Comparison of ENCODE assay signal across 12 cellular contexts in the genomic region with DNA sequence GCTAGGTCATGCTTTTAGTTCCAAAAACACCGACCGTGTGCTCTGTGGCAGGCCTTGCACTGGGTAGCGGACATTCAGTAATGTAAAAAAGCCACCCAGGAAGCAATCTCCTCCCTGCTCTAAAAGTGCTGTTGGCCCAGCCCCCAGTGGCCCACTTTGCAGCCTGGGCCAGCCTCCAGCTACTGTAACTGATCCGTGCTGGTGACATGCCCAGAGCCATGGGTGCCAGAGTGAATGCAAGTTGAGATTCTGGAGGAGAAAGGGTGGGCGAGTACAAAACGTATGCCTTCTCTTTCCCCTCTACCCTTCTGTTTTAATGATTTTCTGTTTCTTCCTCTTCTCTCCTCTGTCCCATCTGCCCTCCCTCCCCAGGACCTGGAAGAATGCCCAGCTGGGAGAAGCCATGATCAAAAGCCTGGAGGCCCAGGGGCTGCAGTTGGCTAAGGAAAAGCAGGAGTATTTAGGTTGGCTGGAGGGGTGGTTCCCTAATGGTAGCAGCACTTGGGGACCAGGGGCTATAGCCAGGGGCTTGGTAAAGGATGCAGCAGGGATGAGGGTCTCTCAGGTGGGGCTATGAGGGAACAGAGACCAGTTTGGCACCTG. TPM values are rescaled to one million over a fixed set of nuclear protein-coding genes. Genes with fewer than 3 reads are reported as not detected.
DNase-seq lines count a peak whose midpoint lies in the region; ATAC-seq and TF ChIP-seq lines count a peak whose summit lies in the region.
"Had no signal": no experiment of that assay in that cellular context is flagged by ENCODE, and none has a peak within 500 bp of the region (broad histone marks: within the 10 kb centered on the region; RNA-seq: fewer than 3 reads in every experiment).

No MANE protein-coding gene starts in this region.

- no peaks in the 10 kb centered on the region for H3K9me3 Mint-ChIP-seq in activated CD8-positive, alpha-beta memory T cell treated with anti-CD3 and anti-CD28 coated beads, Interleukin-2, amount 10 ng/mL, durations not matched to agents 7 days and 5 days (ENCODE audit: low read depth)
- H3K9me3 Mint-ChIP-seq: immature natural killer cell had no signal

- CTCF ChIA-PET in HEK293 (lab: Yijun Ruan, JAX) = interaction anchor here (0.7 to 1.2 kb wide), 2 partner anchors 17 to 34 kb away, joined by 3 to 4 read pairs; no protein-coding TSS in a partner anchor
- CTCF ChIA-PET in activated CD8-positive, alpha-beta memory T cell treated with anti-CD3 and anti-CD28 coated beads, Interleukin-2, amount 10 ng/mL, durations not matched to agents 7 days and 5 days (lab: Charles Lee) = no interaction called here

- intact Hi-C loops in heart right ventricle (cut with DNase I) = no loop called here

- no peaks in the 10 kb centered on the region for H3K27me3 ChIP-seq in RWPE2 (ENCODE audit: insufficient read depth, poor library complexity, severe bottlenecking)
- H3K27me3 ChIP-seq in heart right ventricle = no peaks in the 10 kb centered on the region

- H3K4me1 ChIP-seq in HEK293 (ENCODE audit: control insufficient read depth, insufficient read depth, low read length) (peaks cover 5% of the 10 kb centered on the region), RWPE2 (ENCODE audit: insufficient read depth, poor library complexity, severe bottlenecking) (no peaks in the 10 kb centered on the region), heart right ventricle (peaks cover 0 to 14% (median 5%) of the 10 kb centered on the region in 9 donors)

- H3K4me3 Mint-ChIP-seq in activated CD8-positive, alpha-beta memory T cell treated with anti-CD3 and anti-CD28 coated beads, Interleukin-2, amount 10 ng/mL, durations not matched to agents 7 days and 5 days = no peak overlapping the region
- H3K4me3 Mint-ChIP-seq: CD4-positive, CD25-positive, alpha-beta regulatory T cell; immature natural killer cell had no signal

- ATAC-seq in RWPE2 (ENCODE audit: low read depth) (no peak), heart right ventricle (peak; percentile 80 to 94 (median 86)), GM19324 (IDR thresholded peaks at IDR 0.05; ENCODE audit: low FRiP score, unreplicated experiment) (no peak), GM21737 (IDR thresholded peaks at IDR 0.05; ENCODE audit: unreplicated experiment) (no peak)
- ATAC-seq in activated CD8-positive, alpha-beta memory T cell treated with anti-CD3 and anti-CD28 coated beads, Interleukin-2, amount 10 ng/mL, durations not matched to agents 7 days and 5 days = no peak
- ATAC-seq: activated CD4-positive, CD25-positive, alpha-beta regulatory T cell treated with anti-CD3 and anti-CD28 coated beads, Interleukin-2, amount 50 U/mL, for 24 hours had no signal

- no peaks in the 10 kb centered on the region for H3K36me3 Mint-ChIP-seq in activated CD8-positive, alpha-beta memory T cell treated with anti-CD3 and anti-CD28 coated beads, Interleukin-2, amount 10 ng/mL, durations not matched to agents 7 days and 5 days
- H3K36me3 Mint-ChIP-seq: CD4-positive, CD25-positive, alpha-beta regulatory T cell; immature natural killer cell had no signal

- H3K27me3 Mint-ChIP-seq in activated CD8-positive, alpha-beta memory T cell treated with anti-CD3 and anti-CD28 coated beads, Interleukin-2, amount 10 ng/mL, durations not matched to agents 7 days and 5 days = peaks cover 6% of the 10 kb centered on the region

- H3K4me3 ChIP-seq in HEK293 (ENCODE audit: low read depth, low read length) (no peak overlapping the region), RWPE2 (ENCODE audit: severe bottlenecking) (no peak overlapping the region), heart right ventricle (no peak overlapping the region)

- H3K27ac ChIP-seq in HEK293 (ENCODE audit: extremely low read depth, low read depth, low read length) (no peak overlapping the region), RWPE2 (ENCODE audit: poor library complexity, severe bottlenecking) (no peak overlapping the region), heart right ventricle (peak overlapping the region in 7 of 10 donors; percentile 10 to 68 (median 54))

- POLR2A ChIA-PET in HEK293 (lab: Yijun Ruan, JAX) = no interaction called here

- no peaks in the 10 kb centered on the region for H3K9me3 ChIP-seq in HEK293 (ENCODE audit: control insufficient read depth, insufficient read depth, low read depth, low read length)
- no peaks in the 10 kb centered on the region for H3K9me3 ChIP-seq in RWPE2 (ENCODE audit: severe bottlenecking)
- H3K9me3 ChIP-seq in heart right ventricle = no peaks in the 10 kb centered on the region

- no peaks in the 10 kb centered on the region for H3K4me1 Mint-ChIP-seq in activated CD8-positive, alpha-beta memory T cell treated with anti-CD3 and anti-CD28 coated beads, Interleukin-2, amount 10 ng/mL, durations not matched to agents 7 days and 5 days
- H3K4me1 Mint-ChIP-seq: immature natural killer cell had no signal

- DNase-seq in RWPE2 (ENCODE audit: low spot score) = peak; percentile 45
- DNase-seq in heart right ventricle = peak; percentile 53 to 68
- DNase-seq in putamen (ENCODE audit: low spot score) = peak; percentile 38
- DNase-seq in activated CD8-positive, alpha-beta memory T cell treated with anti-CD3 and anti-CD28 coated beads, Interleukin-2, amount 10 ng/mL, durations not matched to agents 7 days and 5 days = no peak
- no peak for DNase-seq in NCI-H1048 (lab: John Stamatoyannopoulos, UW)
- DNase-seq: CD4-positive, CD25-positive, alpha-beta regulatory T cell; immature natural killer cell; SHP77 treated with DMSO at 0.1 percent for 48 hours had no signal

- WGBS in heart right ventricle, 2 donors = 26 to 47% methylated on average over 6 of the region's 6 CpGs

- no peak overlapping the region for H3K27ac Mint-ChIP-seq in activated CD8-positive, alpha-beta memory T cell treated with anti-CD3 and anti-CD28 coated beads, Interleukin-2, amount 10 ng/mL, durations not matched to agents 7 days and 5 days
- H3K27ac Mint-ChIP-seq: immature natural killer cell had no signal

- H3K36me3 ChIP-seq in HEK293 (ENCODE audit: control insufficient read depth in 2 of 2, insufficient read depth in 1 of 2, low read length in 2 of 2) (no peaks in the 10 kb centered on the region), RWPE2 (ENCODE audit: low read depth) (no peaks in the 10 kb centered on the region), heart right ventricle (no peaks in the 10 kb centered on the region)

- TF ChIP-seq CTCF in HEK293 (tag by site-specific recombination; IDR thresholded peaks at IDR 0.05) (no peak), RWPE2 (IDR thresholded peaks at IDR 0.05; ENCODE audit: poor library complexity, severe bottlenecking) (no peak), heart right ventricle (IDR thresholded peaks at IDR 0.05) (no peak)

TF ChIP-seq in HEK293, 187 proteins besides CTCF, POLR2A, EP300 and RAD21 (continues in another document):
- no peak for TF ChIP-seq ZBTB17 (tag by site-specific recombination; IDR thresholded peaks at IDR 0.05)
- TF ChIP-seq, protein P1, sequence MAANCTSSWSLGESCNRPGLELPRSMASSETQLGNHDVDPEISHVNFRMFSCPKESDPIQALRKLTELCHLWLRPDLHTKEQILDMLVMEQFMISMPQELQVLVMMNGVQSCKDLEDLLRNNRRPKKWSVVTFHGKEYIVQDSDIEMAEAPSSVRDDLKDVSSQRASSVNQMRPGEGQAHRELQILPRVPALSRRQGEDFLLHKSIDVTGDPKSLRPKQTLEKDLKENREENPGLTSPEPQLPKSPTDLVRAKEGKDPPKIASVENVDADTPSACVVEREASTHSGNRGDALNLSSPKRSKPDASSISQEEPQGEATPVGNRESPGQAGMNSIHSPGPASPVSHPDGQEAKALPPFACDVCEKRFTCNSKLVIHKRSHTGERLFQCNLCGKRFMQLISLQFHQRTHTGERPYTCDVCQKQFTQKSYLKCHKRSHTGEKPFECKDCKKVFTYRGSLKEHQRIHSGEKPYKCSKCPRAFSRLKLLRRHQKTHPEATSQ (tag by site-specific recombination; IDR thresholded peaks at IDR 0.05) = no peak
- no peak for TF ChIP-seq EGR2 (tag by site-specific recombination; IDR thresholded peaks at IDR 0.05; ENCODE audit: low read depth)
- TF ChIP-seq ZNF404 (tag by site-specific recombination; IDR thresholded peaks at IDR 0.05) = no peak
- no peak for TF ChIP-seq ZNF175 (tag by site-specific recombination; IDR thresholded peaks at IDR 0.05)
- TF ChIP-seq ZSCAN18 (tag by site-specific recombination; IDR thresholded peaks at IDR 0.05) = no peak

RNA-seq across cellular contexts. Expression of gene PLEKHD1, which starts 16.9 kb away (rescaled TPM):
- total RNA-seq in heart right ventricle = under 1 TPM in 8 of 10 donors, not detected in 2; 0.05 to 0.23 (median 0.16) TPM
- under 1 TPM; 0.01 to 0.15 TPM for polyA plus RNA-seq in heart right ventricle
- under 1 TPM; 0.05 to 0.12 TPM for total RNA-seq in activated CD8-positive, alpha-beta memory T cell treated with anti-CD3 and anti-CD28 coated beads, Interleukin-2, amount 10 ng/mL, durations not matched to agents 7 days and 5 days

Comparison
In these comparisons a context has a peak if more than half of its experiments do, and no peak if none do; other contexts are left out.
1. H3K27ac ChIP-seq: peak in heart right ventricle (7 of 10); none in HEK293 (single experiment) and RWPE2 (single experiment).
2. ATAC-seq: peak in heart right ventricle (8 of 8); none in RWPE2 (single experiment), GM19324 (single experiment), activated CD8-positive, alpha-beta memory T cell treated with anti-CD3 and anti-CD28 coated beads, Interleukin-2, amount 10 ng/mL, durations not matched to agents 7 days and 5 days (single experiment) and GM21737 (single experiment).
3. DNase-seq: peak in RWPE2 (single experiment), heart right ventricle (2 of 2) and putamen (single experiment); none in activated CD8-positive, alpha-beta memory T cell treated with anti-CD3 and anti-CD28 coated beads, Interleukin-2, amount 10 ng/mL, durations not matched to agents 7 days and 5 days (single experiment) and NCI-H1048 (single experiment).